ENCODE assay signal across 8 cellular contexts in the genomic region with DNA sequence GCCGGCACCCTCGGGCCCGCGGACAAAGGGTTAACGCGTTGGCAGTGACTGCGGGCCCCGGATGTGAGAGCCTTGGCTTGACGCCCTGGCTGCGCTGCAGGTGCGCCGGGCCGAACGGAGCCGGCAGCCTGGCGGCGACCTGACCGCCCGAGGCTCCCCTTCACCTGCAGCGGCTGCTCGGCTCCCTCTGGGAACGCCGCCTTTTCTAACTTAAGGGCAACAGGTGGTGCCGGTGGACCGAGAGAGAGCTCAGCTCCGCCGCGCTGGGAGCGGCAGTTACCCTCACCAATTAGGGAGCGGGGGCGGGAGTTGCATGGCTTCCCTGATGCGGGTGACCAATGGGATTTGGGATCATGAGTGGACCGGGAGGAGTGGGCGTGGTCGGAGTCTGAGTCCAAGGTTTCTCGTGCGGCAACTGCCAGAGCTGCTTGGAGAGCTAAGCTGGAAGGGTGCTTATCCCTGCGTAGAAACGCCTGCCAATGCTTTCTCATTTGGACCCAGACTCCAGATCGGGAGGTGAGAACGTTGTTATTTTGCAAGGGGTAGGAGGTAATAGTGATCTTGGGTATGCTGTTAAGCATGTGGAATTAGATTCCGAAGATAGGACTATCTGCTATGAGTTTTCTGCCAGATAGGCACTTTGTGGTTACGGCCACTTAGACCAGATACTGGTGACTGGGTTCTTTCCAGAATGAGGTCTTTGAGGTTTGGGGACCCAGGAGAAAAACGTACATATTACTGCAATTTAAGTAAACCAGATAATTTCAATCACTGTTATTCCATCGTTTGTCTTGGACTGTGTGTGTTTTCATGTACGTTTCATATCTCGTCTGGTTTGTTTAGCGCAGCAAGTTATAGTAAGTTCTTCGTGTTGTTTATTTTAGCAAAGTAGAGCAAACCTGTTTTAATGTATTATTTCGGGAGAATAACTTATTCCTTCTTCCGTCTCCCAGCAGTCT. TPM values are rescaled to one million over a fixed set of nuclear protein-coding genes. Genes with fewer than 3 reads are reported as not detected.
DNase-seq lines count a peak whose midpoint lies in the region; ATAC-seq, FAIRE-seq and TF ChIP-seq lines count a peak whose summit lies in the region.

ARL4A (plus strand) TSS at position 421 of the 959 bp plus-strand sequence. CDS start 622 bp downstream, outside the sequence.

- no peaks in the 10 kb centered on the region for H3K36me3 ChIP-seq in PC-9 (ENCODE audit: low read depth)
- H3K36me3 ChIP-seq in mucosa of descending colon (ENCODE audit: low read depth), result no peaks in the 10 kb centered on the region

- H3K27me3 ChIP-seq in PC-9 (ENCODE audit: insufficient read depth, low read depth), result no peaks in the 10 kb centered on the region

- peak within 1 kb of the TSS; percentile 98 for H2AFZ ChIP-seq in PC-9

- H3K27ac Mint-ChIP-seq in activated T-cell treated with anti-CD3 and anti-CD28 coated beads, Interleukin-2, amount 50 U/mL, for 24 hours, result peak within 1 kb of the TSS; percentile 98

- peak within 1 kb of the TSS; percentile 87 for H3K4me3 Mint-ChIP-seq in activated T-cell treated with anti-CD3 and anti-CD28 coated beads, Interleukin-2, amount 50 U/mL, for 24 hours

- H3K4me3 ChIP-seq in PC-9 (peak within 1 kb of the TSS; percentile 77), epithelial cell of proximal tubule (ENCODE audit: low read depth, low read length) (peak within 1 kb of the TSS; percentile 87), mucosa of descending colon (peak within 1 kb of the TSS; percentile 60)

- peak; percentile 60 for DNase-seq in D721Med (ENCODE audit: insufficient read length, low spot score)
- DNase-seq in HuH-7.5 (ENCODE audit: low spot score), result peak; percentile 97
- peak; percentile 97 to 100 for DNase-seq in PC-9
- peak; percentile 91 for DNase-seq in activated T-cell treated with anti-CD3 and anti-CD28 coated beads, Interleukin-2, amount 50 U/mL, for 24 hours
- DNase-seq in epithelial cell of proximal tubule (ENCODE audit: low read depth), result peak; percentile 84
- DNase-seq in mucosa of descending colon, result peak; percentile 98 to 100 (median 98)
- DNase-seq in stimulated activated CD8-positive, alpha-beta memory T cell treated with anti-CD3 and anti-CD28 coated beads, Interleukin-4, amount 100 ng/mL, for 1 hour (ENCODE audit: low read depth in 2 of 2, low spot score in 1 of 2), result peak; percentile 75

- H3K4me1 ChIP-seq in PC-9 (replicated peaks; ENCODE audit: insufficient read depth), result peaks cover 15% of the 10 kb centered on the region; the same call in 1 of the 2 replicates
- H3K4me1 ChIP-seq in mucosa of descending colon (ENCODE audit: low read depth), result no peaks in the 10 kb centered on the region

- CTCF ChIA-PET in PC-9 (lab: Charles Lee), result interaction anchor here (0.6 to 1.8 kb wide), 14 partner anchors 18 to 572 kb away, joined by 3 to 14 read pairs (median 4); no protein-coding TSS in a partner anchor

- intact Hi-C loops in PC-9 (cut with micrococcal nuclease; ENCODE audit: unreplicated experiment) (loop anchor here (1.0 to 5.0 kb wide), 11 partner anchors 19 to 576 kb away; no protein-coding TSS in a partner anchor), mucosa of descending colon (cut with DNase I, micrococcal nuclease) (no loop called here)

- H3K27ac ChIP-seq in PC-9, result peak within 1 kb of the TSS; percentile 63

- peak; percentile 81 for FAIRE-seq in D721Med (lab: Jason Lieb, UNC)

- no peaks in the 10 kb centered on the region for H3K27me3 Mint-ChIP-seq in activated T-cell treated with anti-CD3 and anti-CD28 coated beads, Interleukin-2, amount 50 U/mL, for 24 hours

- H3K4me1 Mint-ChIP-seq in activated T-cell treated with anti-CD3 and anti-CD28 coated beads, Interleukin-2, amount 50 U/mL, for 24 hours (ENCODE audit: low read depth), result peaks cover 35% of the 10 kb centered on the region

- BruUV-seq in PC-9 (replicated peaks; lab: Mats Ljungman, UMichigan), result no TSS peak

- no peaks in the 10 kb centered on the region for H3K9me2 ChIP-seq in PC-9 (ENCODE audit: insufficient read depth)

- H3K9me3 ChIP-seq in PC-9 (ENCODE audit: insufficient read depth, low read depth), result no peaks in the 10 kb centered on the region
- no peaks in the 10 kb centered on the region for H3K9me3 ChIP-seq in mucosa of descending colon

- peaks cover 17% of the 10 kb centered on the region for H3K79me2 ChIP-seq in PC-9 (ENCODE audit: low read depth)

- H3K36me3 Mint-ChIP-seq in activated T-cell treated with anti-CD3 and anti-CD28 coated beads, Interleukin-2, amount 50 U/mL, for 24 hours (ENCODE audit: low read depth), result peaks cover 21% of the 10 kb centered on the region

- H3K9me3 Mint-ChIP-seq in activated T-cell treated with anti-CD3 and anti-CD28 coated beads, Interleukin-2, amount 50 U/mL, for 24 hours, result no peaks in the 10 kb centered on the region

- POLR2A ChIA-PET in PC-9 (lab: Charles Lee; ENCODE audit: unreplicated experiment), result interaction anchor here (0.5 to 1.3 kb wide), 11 partner anchors 23 to 1444 kb away, joined by 3 to 8 read pairs (median 4); no protein-coding TSS in a partner anchor

- TF ChIP-seq CTCF in D721Med (IDR thresholded peaks at IDR 0.05; ENCODE audit: insufficient read depth, missing control alignments), result peak; percentile 37
- 0 out of 2 replicates have a peak, but pooled peaks have one; percentile 44 for TF ChIP-seq CTCF in PC-9 (conservative IDR thresholded peaks at IDR 0.05)
- TF ChIP-seq CTCF in epithelial cell of proximal tubule (conservative IDR thresholded peaks at IDR 0.05; ENCODE audit: low read depth, low read length), result peak; percentile 39
- no peak for TF ChIP-seq CTCF in mucosa of descending colon (IDR thresholded peaks at IDR 0.05)

- peaks cover 17% of the 10 kb centered on the region for H3F3A ChIP-seq in PC-9 (ENCODE audit: insufficient read depth, low read depth)

- peak within 1 kb of the TSS; percentile 99 for H3K4me2 ChIP-seq in PC-9

- no peaks in the 10 kb centered on the region; the same call in 1 of the 2 replicates for H4K20me1 ChIP-seq in PC-9 (ENCODE audit: insufficient read depth)

- ATAC-seq in GM21528 (IDR thresholded peaks at IDR 0.05; ENCODE audit: low FRiP score, unreplicated experiment), result peak; percentile 89
- ATAC-seq in mucosa of descending colon, result peak; percentile 89

RNA-seq across cellular contexts. Expression of gene ARL4A, which starts in this region (rescaled TPM):
- total RNA-seq in PC-9 (2021), result 17.9 and 18.0 TPM in 2 replicates
- total RNA-seq in epithelial cell of proximal tubule, result 22.1 and 35.6 TPM in 2 replicates
- 10 to 100 TPM; 55.3 to 88.3 (median 73.4) TPM for total RNA-seq in mucosa of descending colon

Comparison
In these comparisons a context has a peak if more than half of its experiments do, and no peak if none do; other contexts are left out.
1. Peak in every context shown above with its lines: DNase-seq, ATAC-seq, H3K4me3 ChIP-seq and H3K27ac ChIP-seq.